Comparison of ENCODE assay signal across 27 cellular contexts in genomic region chr3:12653772-12654171, GRCh38.
"Had no signal": no experiment of that assay in that cellular context is flagged by ENCODE, and none has a peak within 500 bp of the region (broad histone marks: within the 10 kb centered on the region; RNA-seq: fewer than 3 reads in every experiment).

No MANE protein-coding gene starts in this region.

- H3K9ac ChIP-seq: parathyroid adenoma had no signal

- ATAC-seq: activated CD4-positive, alpha-beta T cell treated with anti-CD3 and anti-CD28 coated beads for 36 hours; activated naive CD4-positive, alpha-beta T cell treated with anti-CD3 and anti-CD28 coated beads, Interleukin-2, amount 50 U/mL, for 72 hours; activated T-cell treated with anti-CD3 and anti-CD28 coated beads, Interleukin-2, amount 50 U/mL, for 72 hours; esophagus mucosa; naive thymus-derived CD4-positive, alpha-beta T cell; sciatic nerve; stimulated activated naive B cell treated with anti-CD40 and anti-IgM and Interleukin-4, amounts not matched to agents 10 μg/mL and 1 μg/mL and 100 μg/mL, for 72 hours; upper lobe of right lung had no signal

- H3K27ac Mint-ChIP-seq: activated CD4-positive, alpha-beta T cell treated with anti-CD3 and anti-CD28 coated beads for 36 hours; activated T-cell treated with anti-CD3 and anti-CD28 coated beads, Interleukin-2, amount 50 U/mL, for 72 hours; endodermal cell; stimulated activated naive B cell treated with anti-CD40 and anti-IgM and Interleukin-4, amounts not matched to agents 10 μg/mL and 1 μg/mL and 100 μg/mL, for 72 hours had no signal

- H3K27me3 Mint-ChIP-seq: activated CD4-positive, alpha-beta T cell treated with anti-CD3 and anti-CD28 coated beads for 36 hours; naive thymus-derived CD4-positive, alpha-beta T cell; stimulated activated naive B cell treated with anti-CD40 and anti-IgM and Interleukin-4, amounts not matched to agents 10 μg/mL and 1 μg/mL and 100 μg/mL, for 72 hours had no signal

- H3K4me3 ChIP-seq: breast epithelium, hepatocyte, stomach, thyroid gland, upper lobe of right lung had no signal

- H2AFZ ChIP-seq: hepatocyte, parathyroid adenoma had no signal

- H3K9me3 Mint-ChIP-seq: activated naive CD4-positive, alpha-beta T cell treated with anti-CD3 and anti-CD28 coated beads, Interleukin-2, amount 50 U/mL, for 72 hours; activated T-cell treated with anti-CD3 and anti-CD28 coated beads, Interleukin-2, amount 50 U/mL, for 72 hours; endodermal cell; stimulated activated naive B cell treated with anti-CD40 and anti-IgM and Interleukin-4, amounts not matched to agents 10 μg/mL and 1 μg/mL and 100 μg/mL, for 72 hours had no signal

- H3K4me3 Mint-ChIP-seq: activated CD4-positive, alpha-beta T cell treated with anti-CD3 and anti-CD28 coated beads for 36 hours; activated T-cell treated with anti-CD3 and anti-CD28 coated beads, Interleukin-2, amount 50 U/mL, for 72 hours; endodermal cell; stimulated activated naive B cell treated with anti-CD40 and anti-IgM and Interleukin-4, amounts not matched to agents 10 μg/mL and 1 μg/mL and 100 μg/mL, for 72 hours had no signal

- H3K36me3 ChIP-seq: breast epithelium, stomach, thyroid gland, upper lobe of right lung had no signal

- DNase-seq: activated CD4-positive, alpha-beta T cell treated with anti-CD3 and anti-CD28 coated beads for 36 hours; activated CD4-positive, CD25-positive, alpha-beta regulatory T cell; activated naive CD4-positive, alpha-beta T cell; activated T-cell treated with anti-CD3 and anti-CD28 coated beads for 4 hours; activated T-cell treated with anti-CD3 and anti-CD28 coated beads, Interleukin-2, amount 50 U/mL, for 72 hours; cortex of kidney; endodermal cell; foreskin melanocyte; islet precursor cell; mammary epithelial cell; midbrain; naive thymus-derived CD4-positive, alpha-beta T cell; nucleus accumbens; small intestine; stimulated activated CD4-positive, alpha-beta T cell treated with anti-CD3 and anti-CD28 coated beads, Interleukin-4, amount 100 ng/mL, for 24 hours; stimulated activated CD8-positive, alpha-beta memory T cell treated with anti-CD3 and anti-CD28 coated beads, Interleukin-4, amount 100 ng/mL, for 48 hours; stimulated activated naive B cell treated with anti-CD40 and anti-IgM and Interleukin-4, amounts not matched to agents 10 μg/mL and 1 μg/mL and 100 μg/mL, for 72 hours; stomach; T-helper 1 cell; thyroid gland; upper lobe of right lung had no signal

- H3K4me2 ChIP-seq: hepatocyte had no signal

- H3K9me3 ChIP-seq: breast epithelium, stomach, thyroid gland, upper lobe of right lung had no signal

- H3K27me3 ChIP-seq: breast epithelium, hepatocyte, stomach, thyroid gland, upper lobe of right lung had no signal

- H3K4me1 ChIP-seq: breast epithelium had no signal

- H3K27ac ChIP-seq: breast epithelium, hepatocyte, parathyroid adenoma, upper lobe of right lung had no signal
